2 cellular contexts compared by ENCODE assay signal in the genomic region with DNA sequence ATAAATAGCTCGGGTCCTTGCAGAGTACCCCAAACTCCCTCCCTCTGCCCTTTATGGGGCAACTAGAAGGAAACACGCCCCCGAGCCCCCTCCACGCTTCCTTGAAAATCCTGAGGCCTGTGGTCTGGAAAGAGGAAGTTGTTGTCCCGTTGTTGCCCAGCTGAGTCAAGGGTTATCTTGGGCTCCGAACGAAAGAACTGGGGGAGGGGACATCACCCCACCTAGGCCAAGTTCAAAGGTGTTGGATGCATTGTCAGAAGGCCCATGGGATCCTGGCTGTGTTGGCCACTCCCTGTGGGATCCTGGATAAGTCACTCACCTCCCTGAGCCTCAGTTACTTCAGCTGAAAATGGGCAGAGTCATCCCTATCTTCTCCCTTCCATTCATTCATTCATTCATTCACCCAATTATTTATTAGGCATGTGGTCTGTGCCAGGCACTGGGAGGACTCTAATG.
TF ChIP-seq lines count a peak whose summit lies in the region.

A gene with protein sequence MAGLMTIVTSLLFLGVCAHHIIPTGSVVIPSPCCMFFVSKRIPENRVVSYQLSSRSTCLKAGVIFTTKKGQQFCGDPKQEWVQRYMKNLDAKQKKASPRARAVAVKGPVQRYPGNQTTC (minus strand): TSS at position 26 of the 456 bp plus-strand sequence. CDS start 91 bp downstream, outside the sequence.

TF ChIP-seq in HepG2, 621 proteins besides CTCF, POLR2A, EP300 and RAD21:
- no peak for TF ChIP-seq ZNF430 (CRISPR knock-in tag; IDR thresholded peaks at IDR 0.05)
- TF ChIP-seq, protein P1, sequence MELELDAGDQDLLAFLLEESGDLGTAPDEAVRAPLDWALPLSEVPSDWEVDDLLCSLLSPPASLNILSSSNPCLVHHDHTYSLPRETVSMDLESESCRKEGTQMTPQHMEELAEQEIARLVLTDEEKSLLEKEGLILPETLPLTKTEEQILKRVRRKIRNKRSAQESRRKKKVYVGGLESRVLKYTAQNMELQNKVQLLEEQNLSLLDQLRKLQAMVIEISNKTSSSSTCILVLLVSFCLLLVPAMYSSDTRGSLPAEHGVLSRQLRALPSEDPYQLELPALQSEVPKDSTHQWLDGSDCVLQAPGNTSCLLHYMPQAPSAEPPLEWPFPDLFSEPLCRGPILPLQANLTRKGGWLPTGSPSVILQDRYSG (CRISPR knock-in tag; IDR thresholded peaks at IDR 0.05) = no peak
- no peak for TF ChIP-seq HNRNPL (IDR thresholded peaks at IDR 0.05; ENCODE audit: low read depth, low read length)
- TF ChIP-seq TEAD3 (CRISPR knock-in tag; optimal IDR thresholded peaks at IDR 0.05; ENCODE audit: borderline replicate concordance) = no peak

TF ChIP-seq in H1, 55 proteins besides CTCF, POLR2A, EP300 and RAD21:
- TF ChIP-seq KDM4A (IDR thresholded peaks at IDR 0.05; ENCODE audit: low read depth, low read length, severe bottlenecking) (no peak), CHD2 (IDR thresholded peaks at IDR 0.05; ENCODE audit: low read length) (no peak), POU5F1 (IDR thresholded peaks at IDR 0.05; ENCODE audit: low read depth, low read length) (no peak), E2F6 (IDR thresholded peaks at IDR 0.05) (no peak)
